ENCODE assay signal across 18 cellular contexts in genomic region chr14:103071544-103072251, GRCh38. TPM values are rescaled to one million over a fixed set of nuclear protein-coding genes. Genes with fewer than 3 reads are reported as not detected.
DNase-seq lines count a peak whose midpoint lies in the region; ATAC-seq and TF ChIP-seq lines count a peak whose summit lies in the region.
"Had no signal": no experiment of that assay in that cellular context is flagged by ENCODE, and none has a peak within 500 bp of the region (broad histone marks: within the 10 kb centered on the region; RNA-seq: fewer than 3 reads in every experiment).

No MANE protein-coding gene starts in this region.

- peaks cover 41% of the 10 kb centered on the region for H3K4me1 ChIP-seq in mucosa of descending colon (ENCODE audit: low read depth)

- H3K4me3 Mint-ChIP-seq in dendritic cell treated with granulocyte-macrophage colony-stimulating factor and Interleukin-4, amounts not matched to agents 40 ng/mL and 50 ng/mL, for 4 days, result no peak overlapping the region
- H3K4me3 Mint-ChIP-seq: activated naive CD8-positive, alpha-beta T cell; central memory CD8-positive, alpha-beta T cell; natural killer cell treated with Interleukin-12 subunit alpha and Interleukin-12 subunit beta and Interleukin-15 and Interleukin-18, amount 100 ng/mL, for 72 hours had no signal

- TF ChIP-seq CTCF in mucosa of descending colon (IDR thresholded peaks at IDR 0.05), result no peak

- no peaks in the 10 kb centered on the region for H3K9me3 Mint-ChIP-seq in dendritic cell treated with granulocyte-macrophage colony-stimulating factor and Interleukin-4, amounts not matched to agents 40 ng/mL and 50 ng/mL, for 4 days
- H3K9me3 Mint-ChIP-seq: central memory CD8-positive, alpha-beta T cell; natural killer cell treated with Interleukin-12 subunit alpha and Interleukin-12 subunit beta and Interleukin-15 and Interleukin-18, amount 100 ng/mL, for 72 hours had no signal

- H3K36me3 Mint-ChIP-seq in dendritic cell treated with granulocyte-macrophage colony-stimulating factor and Interleukin-4, amounts not matched to agents 40 ng/mL and 50 ng/mL, for 4 days (ENCODE audit: low read depth), result no peaks in the 10 kb centered on the region
- H3K36me3 Mint-ChIP-seq: activated naive CD8-positive, alpha-beta T cell; natural killer cell treated with Interleukin-12 subunit alpha and Interleukin-12 subunit beta and Interleukin-15 and Interleukin-18, amount 100 ng/mL, for 72 hours had no signal

- in situ Hi-C loops in ACHN (cut with HindIII; ENCODE audit: low pct_ligation_motif_present, low pct_unique_long_range_greater_than_20kb, low sequenced_read_pairs), result no loop called here

- peak overlapping the region; percentile 79 for H3K27ac Mint-ChIP-seq in dendritic cell treated with granulocyte-macrophage colony-stimulating factor and Interleukin-4, amounts not matched to agents 40 ng/mL and 50 ng/mL, for 4 days
- H3K27ac Mint-ChIP-seq: activated naive CD8-positive, alpha-beta T cell; natural killer cell treated with Interleukin-12 subunit alpha and Interleukin-12 subunit beta and Interleukin-15 and Interleukin-18, amount 100 ng/mL, for 72 hours had no signal

- H3K36me3 ChIP-seq in mucosa of descending colon (ENCODE audit: low read depth), result no peaks in the 10 kb centered on the region
- H3K36me3 ChIP-seq: heart left ventricle had no signal

- H3K27me3 Mint-ChIP-seq in dendritic cell treated with granulocyte-macrophage colony-stimulating factor and Interleukin-4, amounts not matched to agents 40 ng/mL and 50 ng/mL, for 4 days, result peaks cover 31% of the 10 kb centered on the region

- intact Hi-C loops in dendritic cell treated with granulocyte-macrophage colony-stimulating factor and Interleukin-4, amounts not matched to agents 40 ng/mL and 50 ng/mL, for 4 days (cut with micrococcal nuclease), result no loop called here
- intact Hi-C loops in mucosa of descending colon (cut with DNase I, micrococcal nuclease), result no loop called here

- no peak overlapping the region for H3K4me3 ChIP-seq in mucosa of descending colon
- H3K4me3 ChIP-seq: heart left ventricle had no signal

- no peaks in the 10 kb centered on the region for H3K9me3 ChIP-seq in mucosa of descending colon
- H3K9me3 ChIP-seq: heart left ventricle had no signal

- ATAC-seq in mucosa of descending colon, result peak; percentile 37
- no peak for ATAC-seq in GM18519 (IDR thresholded peaks at IDR 0.05; ENCODE audit: low FRiP score, unreplicated experiment)
- ATAC-seq in GM19463 (IDR thresholded peaks at IDR 0.05; ENCODE audit: unreplicated experiment), result no peak
- ATAC-seq: natural killer cell treated with Interleukin-12 subunit alpha and Interleukin-12 subunit beta and Interleukin-15 and Interleukin-18, amount 100 ng/mL, for 72 hours had no signal

- peaks cover 76% of the 10 kb centered on the region for H3K4me1 Mint-ChIP-seq in dendritic cell treated with granulocyte-macrophage colony-stimulating factor and Interleukin-4, amounts not matched to agents 40 ng/mL and 50 ng/mL, for 4 days (ENCODE audit: low read depth)
- H3K4me1 Mint-ChIP-seq: central memory CD8-positive, alpha-beta T cell had no signal

- DNase-seq in ACHN (peak; percentile 79), LoVo (ENCODE audit: low spot score) (peak; percentile 66), mucosa of descending colon (peak in 2 of 3 donors; percentile 63 to 64), midbrain (lab: John Stamatoyannopoulos, UW) (no peak), AML-193 (lab: John Stamatoyannopoulos, UW) (no peak)
- DNase-seq: activated CD4-positive, CD25-positive, alpha-beta regulatory T cell; GOT3; IMR-90; NCI-H1417; NCI-H446; stimulated activated naive CD4-positive, alpha-beta T cell had no signal

RNA-seq across cellular contexts. Expression of gene LBHD2, which starts 12.3 kb away (rescaled TPM):
- not detected for total RNA-seq in mucosa of descending colon
- total RNA-seq: heart left ventricle; IMR-90; natural killer cell treated with Interleukin-12 subunit alpha and Interleukin-12 subunit beta and Interleukin-15 and Interleukin-18, amount 100 ng/mL, for 72 hours had no signal

RNA-seq across cellular contexts. Expression of gene CDC42BPB, which starts 14.3 kb away (rescaled TPM):
- total RNA-seq in mucosa of descending colon, result 100 to 1,000 TPM in 1 of 3 donors, 10 to 100 TPM in 2; 77.6 to 106 (median 84.4) TPM

RNA-seq across cellular contexts. Expression of gene EXOC3L4, which starts 22.8 kb away (rescaled TPM):
- 10 to 100 TPM; 16.7 to 29.1 (median 26.1) TPM for total RNA-seq in mucosa of descending colon
- total RNA-seq: IMR-90; natural killer cell treated with Interleukin-12 subunit alpha and Interleukin-12 subunit beta and Interleukin-15 and Interleukin-18, amount 100 ng/mL, for 72 hours had no signal

RNA-seq across cellular contexts. Expression of gene TNFAIP2, which starts 51.6 kb away (rescaled TPM):
- 10 to 100 TPM; 22.0 to 67.4 (median 40.2) TPM for total RNA-seq in mucosa of descending colon

Comparison
In these comparisons a context has a peak if more than half of its experiments do, and no peak if none do; other contexts are left out.
1. DNase-seq: peak in ACHN (single experiment), LoVo (single experiment) and mucosa of descending colon (2 of 3); none in midbrain (single experiment) and AML-193 (0 of 2).